Comparison of ENCODE assay signal across 1 cellular context in genomic region chr1:31715873-31716220, GRCh38.
TF ChIP-seq lines count a peak whose summit lies in the region.

No MANE protein-coding gene starts in this region.

TF ChIP-seq in A549, 52 proteins besides CTCF, POLR2A, EP300 and RAD21 (continued from another document):
- TF ChIP-seq BCL3 (IDR thresholded peaks at IDR 0.05) (no peak), KDM1A (IDR thresholded peaks at IDR 0.05; ENCODE audit: low read depth) (no peak)
